In genomic region chr9:77750284-77750683, GRCh38 we compare ENCODE assay signal across 25 cellular contexts.
A peak's percentile ranks its signal among the peaks of the same experiment; 100 is the strongest.
DNase-seq lines count a peak whose midpoint lies in the region; FAIRE-seq and TF ChIP-seq lines count a peak whose summit lies in the region.
"Had no signal": no experiment of that assay in that cellular context is flagged by ENCODE, and none has a peak within 500 bp of the region (broad histone marks: within the 10 kb centered on the region; RNA-seq: fewer than 3 reads in every experiment).

No MANE protein-coding gene starts in this region.

- H3K27ac ChIP-seq in ACC112 (ENCODE audit: low read depth, low read length), result peak overlapping the region; percentile 53
- no peak overlapping the region for H3K27ac ChIP-seq in kidney (ENCODE audit: low read depth in 2 of 2, low read length in 2 of 2)
- no peak overlapping the region for H3K27ac ChIP-seq in colonic mucosa
- H3K27ac ChIP-seq: SJSA1, spleen, thyroid gland, VCaP had no signal

- peak; percentile 86 for DNase-seq in NCI-H69 (lab: John Stamatoyannopoulos, UW)
- no peak for DNase-seq in chondrocyte (ENCODE audit: low spot score)
- DNase-seq in kidney, result no peak
- DNase-seq in activated CD4-positive, alpha-beta T cell treated with anti-CD3 and anti-CD28 coated beads, Interleukin-2, amount 50 U/mL, for 4 hours, result no peak
- no peak for DNase-seq in HuH-7 (ENCODE audit: low spot score)
- no peak for DNase-seq in colonic mucosa
- no peak for DNase-seq in DMS79 treated with DMSO at 0.1 percent for 48 hours (lab: John Stamatoyannopoulos, UW)
- DNase-seq: activated CD8-positive, alpha-beta memory T cell treated with anti-CD3 and anti-CD28 coated beads, Interleukin-2, amount 50 U/mL, for 4 hours; activated naive CD8-positive, alpha-beta T cell treated with anti-CD3 and anti-CD28 coated beads for 36 hours; Kasumi-1; mammary epithelial cell; NCI-H1048; NCI-H2029 treated with DMSO at 0.1 percent for 48 hours; NCI-H446; nucleus accumbens; spleen; stimulated activated CD4-positive, alpha-beta T cell treated with anti-CD3 and anti-CD28 coated beads, Interleukin-4, amount 100 ng/mL, for 24 hours; stimulated activated naive CD8-positive, alpha-beta T cell treated with anti-CD3 and anti-CD28 coated beads, Interleukin-15, Interleukin-2, amounts not matched to agents 100 U/mL and 50 U/mL, for 24 hours; thyroid gland had no signal

- no peak overlapping the region for H3K4me3 Mint-ChIP-seq in chondrocyte (ENCODE audit: unreplicated experiment)
- H3K4me3 Mint-ChIP-seq: activated naive CD8-positive, alpha-beta T cell treated with anti-CD3 and anti-CD28 coated beads for 36 hours had no signal

- H3K36me3 Mint-ChIP-seq in chondrocyte (ENCODE audit: low read depth), result peaks cover 6% of the 10 kb centered on the region

- H3K9ac ChIP-seq in kidney (ENCODE audit: low read length in 2 of 2) (no peak overlapping the region), colonic mucosa (ENCODE audit: low read depth in 2 of 2, low read length in 2 of 2) (no peak overlapping the region)

- peaks cover 51% of the 10 kb centered on the region for H3K4me1 Mint-ChIP-seq in chondrocyte (ENCODE audit: low read depth)

- peaks cover 12% of the 10 kb centered on the region for H3K79me2 ChIP-seq in ACC112 (ENCODE audit: control insufficient read depth, insufficient read depth, low read length, unreplicated experiment)

- H3K27ac Mint-ChIP-seq in chondrocyte (ENCODE audit: unreplicated experiment), result peak overlapping the region; percentile 3
- H3K27ac Mint-ChIP-seq: activated naive CD8-positive, alpha-beta T cell treated with anti-CD3 and anti-CD28 coated beads for 36 hours had no signal

- no peaks in the 10 kb centered on the region for H3K27me3 Mint-ChIP-seq in chondrocyte (ENCODE audit: low read depth)
- H3K27me3 Mint-ChIP-seq: activated naive CD8-positive, alpha-beta T cell treated with anti-CD3 and anti-CD28 coated beads for 36 hours had no signal

- H3K36me3 ChIP-seq in ACC112 (ENCODE audit: insufficient read depth, low read length), result 0 out of 2 replicates have a peak, but pooled peaks cover 3% of the 10 kb centered on the region
- H3K36me3 ChIP-seq in kidney (ENCODE audit: control insufficient read depth in 1 of 2, insufficient read depth in 2 of 2, low read length in 2 of 2), result peaks cover 0 to 3% of the 10 kb centered on the region in 2 donors
- H3K36me3 ChIP-seq in colonic mucosa, result no peaks in the 10 kb centered on the region
- H3K36me3 ChIP-seq: SJSA1, spleen, thyroid gland had no signal

- H3K27me3 ChIP-seq in ACC112 (ENCODE audit: insufficient read depth, low read length), result no peaks in the 10 kb centered on the region
- H3K27me3 ChIP-seq in colonic mucosa, result no peaks in the 10 kb centered on the region
- H3K27me3 ChIP-seq: SJSA1, spleen, thyroid gland had no signal

- peaks cover 7% of the 10 kb centered on the region for H3K9me3 Mint-ChIP-seq in chondrocyte (ENCODE audit: low read depth)

- H3K9me3 ChIP-seq in kidney (ENCODE audit: control insufficient read depth in 1 of 2, low read length in 2 of 2), result no peaks in the 10 kb centered on the region
- no peaks in the 10 kb centered on the region for H3K9me3 ChIP-seq in colonic mucosa
- H3K9me3 ChIP-seq: SJSA1, spleen, thyroid gland had no signal

- H2AFZ ChIP-seq in ACC112 (ENCODE audit: low read length, unreplicated experiment), result no peak overlapping the region

- peak; percentile 44 for FAIRE-seq in kidney (lab: Jason Lieb, UNC)
- FAIRE-seq: colon, GM12891, keratinocyte had no signal

- intact Hi-C loops in kidney (cut with DNase I) (no loop called here), colonic mucosa (cut with DNase I) (loop anchor here (5.0 to 10.0 kb wide), 3 partner anchors 88 to 295 kb away; partner anchors contain the start of gene GNAQ)

- TF ChIP-seq CTCF in chondrocyte (IDR thresholded peaks at IDR 0.05), result no peak
- TF ChIP-seq CTCF in kidney (IDR thresholded peaks at IDR 0.05; ENCODE audit: borderline replicate concordance, extremely low read depth, insufficient read depth), result no peak
- TF ChIP-seq CTCF in colonic mucosa (IDR thresholded peaks at IDR 0.05), result no peak

- peaks cover 47% of the 10 kb centered on the region for H3K4me1 ChIP-seq in ACC112 (ENCODE audit: control insufficient read depth, insufficient read depth, low read length, unreplicated experiment)
- peaks cover 0 to 3% of the 10 kb centered on the region in 2 donors for H3K4me1 ChIP-seq in kidney (ENCODE audit: control insufficient read depth in 1 of 2, insufficient read depth in 1 of 2, low read depth in 1 of 2, low read length in 2 of 2)
- no peaks in the 10 kb centered on the region for H3K4me1 ChIP-seq in colonic mucosa

- no peak overlapping the region for H3K4me3 ChIP-seq in ACC112 (ENCODE audit: low read depth, low read length)
- H3K4me3 ChIP-seq in kidney (ENCODE audit: low read length in 2 of 2), result no peak overlapping the region
- H3K4me3 ChIP-seq in colonic mucosa, result no peak overlapping the region
- H3K4me3 ChIP-seq: SJSA1, spleen, thyroid gland had no signal
